ENCODE assay signal across 9 cellular contexts in the genomic region with DNA sequence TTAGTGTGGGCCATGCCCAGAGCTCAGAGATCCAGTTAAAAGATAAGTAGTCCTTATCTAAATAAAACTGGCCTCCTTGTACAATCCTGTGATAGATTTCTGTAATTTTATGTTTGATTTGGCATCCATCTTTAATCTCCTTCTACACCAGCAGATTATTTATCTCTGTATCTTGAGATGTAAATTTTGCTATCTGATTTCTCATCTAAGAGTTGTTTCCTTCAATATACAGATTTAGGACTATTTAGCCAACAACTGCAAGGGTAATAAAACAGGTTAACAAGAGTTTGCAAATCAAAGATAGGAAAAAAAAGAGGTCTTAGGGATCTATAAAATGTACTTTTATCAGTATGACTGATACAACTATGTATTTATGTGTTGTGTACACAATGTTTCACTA.
"Had no signal": no experiment of that assay in that cellular context is flagged by ENCODE, and none has a peak within 500 bp of the region (broad histone marks: within the 10 kb centered on the region; RNA-seq: fewer than 3 reads in every experiment).

No MANE protein-coding gene starts in this region.

- H3K4me2 ChIP-seq: GM23338 had no signal

- H3K36me3 ChIP-seq: HAP-1 had no signal

- ATAC-seq: GM23338, HCT116 had no signal

- H3K9ac ChIP-seq: GM23248 had no signal

- DNase-seq: GM23248, GOT3, H7, H9, HCEC 1CT, HFFc6 had no signal

- H3K4me3 ChIP-seq: GM23248, GM23338, HAP-1 had no signal

- H3K27ac ChIP-seq: GM23248 had no signal

- H3K4me1 ChIP-seq: HAP-1 had no signal

- H2AFZ ChIP-seq: GM23248, GM23338 had no signal
